Comparison of ENCODE assay signal across 18 cellular contexts in the genomic region with DNA sequence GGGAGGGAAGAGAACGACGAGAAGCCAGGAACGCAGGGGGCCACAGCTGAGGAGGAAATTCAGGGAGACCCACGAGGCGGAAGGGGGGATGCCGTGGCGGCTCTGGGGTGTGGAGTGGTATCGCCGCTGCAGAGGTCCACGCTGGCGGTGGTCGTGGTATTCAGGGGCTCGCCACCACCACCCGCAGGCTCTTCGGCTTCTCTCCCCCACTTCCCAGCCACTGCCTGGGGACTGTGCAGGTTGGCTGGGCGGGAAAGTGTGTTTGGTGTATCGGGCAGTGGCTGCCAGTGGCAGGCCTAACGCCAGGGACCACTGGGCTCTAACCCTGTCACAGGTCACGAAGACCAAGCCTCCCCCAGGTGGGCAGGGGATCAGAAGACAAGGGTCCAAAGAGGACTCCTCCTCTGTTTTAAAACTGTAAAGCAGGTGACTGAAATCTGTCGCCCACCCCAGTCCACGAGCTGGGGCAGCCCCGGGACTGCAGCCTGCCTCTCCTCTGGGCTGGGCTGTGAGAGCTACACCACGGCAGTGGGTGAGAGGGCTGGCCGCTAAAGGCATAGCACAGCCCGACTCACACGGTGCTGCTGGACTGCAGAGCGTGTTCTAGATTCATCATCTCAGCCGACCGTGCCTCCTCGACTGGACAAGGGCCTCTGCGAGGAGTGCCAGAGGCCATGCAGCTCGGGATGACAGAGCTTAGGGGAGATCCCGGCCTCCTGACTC.
"Had no signal": no experiment of that assay in that cellular context is flagged by ENCODE, and none has a peak within 500 bp of the region (broad histone marks: within the 10 kb centered on the region; RNA-seq: fewer than 3 reads in every experiment).

No MANE protein-coding gene starts in this region.

- ATAC-seq: body of pancreas; left colon; natural killer cell; stimulated activated naive CD8-positive, alpha-beta T cell treated with anti-CD3 and anti-CD28 coated beads, Interleukin-15, Interleukin-2, amounts not matched to agents 100 U/mL and 50 U/mL, for 24 hours had no signal

- H3K4me3 Mint-ChIP-seq: activated B cell treated with CpG ODN at 0.5 μM for 24 hours; activated CD4-positive, alpha-beta T cell treated with anti-CD3 and anti-CD28 coated beads, Interleukin-2, amount 10 ng/mL, durations not matched to agents 7 days and 5 days; activated naive CD8-positive, alpha-beta T cell; activated T-helper 1 cell treated with anti-CD3 and anti-CD28 coated beads, Interleukin-12 subunit alpha, Interleukin-12 subunit beta, Interleukin-2, Interleukin-4 antibody, amounts not matched to agents 30 ng/mL and 10 ng/mL and 1 ng/mL, durations not matched to agents 14 hours and 24 hours and 36 hours; natural killer cell; T-helper 2 cell treated with Interferon-gamma antibody and Interleukin-4, amounts not matched to agents 5 μg/mL and 100 μg/mL, for 36 hours had no signal

- H3K27me3 ChIP-seq: body of pancreas, colonic mucosa, tibial nerve had no signal

- H3K36me3 Mint-ChIP-seq: activated naive CD8-positive, alpha-beta T cell; natural killer cell had no signal

- H3K4me1 ChIP-seq: body of pancreas, colonic mucosa had no signal

- H3K4me1 Mint-ChIP-seq: activated B cell treated with CpG ODN at 0.5 μM for 24 hours had no signal

- DNase-seq: activated B cell treated with CpG ODN at 0.5 μM for 24 hours; activated CD4-positive, alpha-beta T cell treated with anti-CD3 and anti-CD28 coated beads, Interleukin-2, amount 10 ng/mL, durations not matched to agents 7 days and 5 days; activated CD8-positive, alpha-beta memory T cell treated with anti-CD3 and anti-CD28 coated beads for 24 hours; amygdala; body of pancreas; colonic mucosa; erythroblast; left colon; lower lobe of right lung; natural killer cell; nucleus accumbens; stimulated activated CD4-positive, alpha-beta T cell treated with anti-CD3 and anti-CD28 coated beads, Interleukin-2, amount 100 ng/mL, for 24 hours; stimulated activated naive CD8-positive, alpha-beta T cell treated with anti-CD3 and anti-CD28 coated beads, Interleukin-15, Interleukin-2, amounts not matched to agents 100 U/mL and 50 U/mL, for 24 hours had no signal

- H3K9me3 Mint-ChIP-seq: activated B cell treated with CpG ODN at 0.5 μM for 24 hours; activated CD4-positive, alpha-beta T cell treated with anti-CD3 and anti-CD28 coated beads, Interleukin-2, amount 10 ng/mL, durations not matched to agents 7 days and 5 days; activated T-helper 1 cell treated with anti-CD3 and anti-CD28 coated beads, Interleukin-12 subunit alpha, Interleukin-12 subunit beta, Interleukin-2, Interleukin-4 antibody, amounts not matched to agents 30 ng/mL and 10 ng/mL and 1 ng/mL, durations not matched to agents 14 hours and 24 hours and 36 hours; natural killer cell; T-helper 2 cell treated with Interferon-gamma antibody and Interleukin-4, amounts not matched to agents 5 μg/mL and 100 μg/mL, for 36 hours had no signal

- H3K27ac Mint-ChIP-seq: activated B cell treated with CpG ODN at 0.5 μM for 24 hours; activated CD4-positive, alpha-beta T cell treated with anti-CD3 and anti-CD28 coated beads, Interleukin-2, amount 10 ng/mL, durations not matched to agents 7 days and 5 days; activated naive CD8-positive, alpha-beta T cell; activated T-helper 1 cell treated with anti-CD3 and anti-CD28 coated beads, Interleukin-12 subunit alpha, Interleukin-12 subunit beta, Interleukin-2, Interleukin-4 antibody, amounts not matched to agents 30 ng/mL and 10 ng/mL and 1 ng/mL, durations not matched to agents 14 hours and 24 hours and 36 hours; natural killer cell; T-helper 2 cell treated with Interferon-gamma antibody and Interleukin-4, amounts not matched to agents 5 μg/mL and 100 μg/mL, for 36 hours had no signal

- H3K27ac ChIP-seq: body of pancreas, colonic mucosa, lower lobe of right lung, SK-N-MC had no signal

- H3K27me3 Mint-ChIP-seq: activated B cell treated with CpG ODN at 0.5 μM for 24 hours; activated CD4-positive, alpha-beta T cell treated with anti-CD3 and anti-CD28 coated beads, Interleukin-2, amount 10 ng/mL, durations not matched to agents 7 days and 5 days; activated naive CD8-positive, alpha-beta T cell had no signal

- H3K4me3 ChIP-seq: body of pancreas, colonic mucosa, lower lobe of right lung, SK-N-MC, tibial nerve had no signal

- H3K9me3 ChIP-seq: body of pancreas, colonic mucosa, lower lobe of right lung, tibial nerve had no signal
